Comparison of ENCODE assay signal across 8 cellular contexts in genomic region chr17:3723556-3724372, GRCh38. TPM values are rescaled to one million over a fixed set of nuclear protein-coding genes. Genes with fewer than 3 reads are reported as not detected.
A peak's percentile ranks its signal among the peaks of the same experiment; 100 is the strongest.
DNase-seq lines count a peak whose midpoint lies in the region; ATAC-seq lines count a peak whose summit lies in the region.

Gene HASPIN, plus strand, starts transcription at chr17:3723903. Its CDS starts 33 bp downstream, at chr17:3723936.

- peaks cover 0 to 53% (median 2%) of the 10 kb centered on the region in 3 donors for H3K36me3 Mint-ChIP-seq in CD8-positive, alpha-beta memory T cell

- peak within 1 kb of the TSS; percentile 93 to 98 for H3K23ac ChIP-seq in mesenchymal stem cell (ENCODE audit: low read length in 2 of 2)

- H3K27me3 ChIP-seq in CD8-positive, alpha-beta memory T cell (ENCODE audit: insufficient read depth, low read length, poor library complexity, severe bottlenecking), result no peaks in the 10 kb centered on the region
- H3K27me3 ChIP-seq in effector memory CD4-positive, alpha-beta T cell (replicated peaks; ENCODE audit: control insufficient read depth, insufficient read depth, low read length, poor library complexity, severe bottlenecking), result no peaks in the 10 kb centered on the region
- no peaks in the 10 kb centered on the region for H3K27me3 ChIP-seq in mesenchymal stem cell (ENCODE audit: control insufficient read depth in 1 of 2, insufficient read depth in 1 of 2, low read length in 2 of 2)

- peak within 1 kb of the TSS; percentile 21 for H2BK5ac ChIP-seq in mesenchymal stem cell (ENCODE audit: low read depth, low read length, poor library complexity, severe bottlenecking)

- no peaks in the 10 kb centered on the region for H3K9me3 ChIP-seq in CD8-positive, alpha-beta memory T cell (ENCODE audit: low read length)
- no peaks in the 10 kb centered on the region for H3K9me3 ChIP-seq in effector memory CD4-positive, alpha-beta T cell (ENCODE audit: control insufficient read depth, low read length)
- no peaks in the 10 kb centered on the region for H3K9me3 ChIP-seq in mesenchymal stem cell (ENCODE audit: control insufficient read depth, low read length)

- H3K4me1 Mint-ChIP-seq in CD8-positive, alpha-beta memory T cell, result peaks cover 24 to 49% (median 39%) of the 10 kb centered on the region in 3 donors

- H2BK120ac ChIP-seq in mesenchymal stem cell (ENCODE audit: low read depth, low read length), result no peak within 1 kb of the TSS

- peak within 1 kb of the TSS; percentile 98 for H4K91ac ChIP-seq in mesenchymal stem cell (ENCODE audit: low read length)

- H3K79me1 ChIP-seq in mesenchymal stem cell (replicated peaks; ENCODE audit: low read length, poor library complexity, severe bottlenecking), result peaks cover 29% of the 10 kb centered on the region

- POLR2A ChIA-PET in CD8-positive, alpha-beta memory T cell (lab: Charles Lee), result interaction anchor here (1.4 to 2.6 kb wide), 2 partner anchors 13 to 54 kb away, joined by 3 to 12 read pairs; no protein-coding TSS in a partner anchor
- POLR2A ChIA-PET in activated CD8-positive, alpha-beta memory T cell treated with anti-CD3 and anti-CD28 coated beads for 36 hours (lab: Charles Lee), result interaction anchor here (0.7 to 1.3 kb wide), 3 partner anchors 13 to 122 kb away, joined by 3 to 6 read pairs (median 4); partner anchors contain the start of gene NCBP3

- no peaks in the 10 kb centered on the region for H3K27me3 Mint-ChIP-seq in CD8-positive, alpha-beta memory T cell

- H3K4ac ChIP-seq in mesenchymal stem cell (ENCODE audit: low read depth in 1 of 2, low read length in 2 of 2), result peak within 1 kb of the TSS in 1 of 2 experiments; percentile 68

- peak within 1 kb of the TSS; percentile 99 for H2AFZ ChIP-seq in mesenchymal stem cell (ENCODE audit: low read depth, low read length)

- peak within 1 kb of the TSS; percentile 100 for H4K8ac ChIP-seq in mesenchymal stem cell (ENCODE audit: low read length)

- H3K4me2 ChIP-seq in mesenchymal stem cell (ENCODE audit: low read length, poor library complexity, severe bottlenecking), result peak within 1 kb of the TSS; percentile 65

- H2BK12ac ChIP-seq in mesenchymal stem cell (ENCODE audit: low read length in 2 of 2), result peak within 1 kb of the TSS in 1 of 2 experiments; percentile 15

- peak; percentile 83 for ATAC-seq in GM19455 (IDR thresholded peaks at IDR 0.05; ENCODE audit: unreplicated experiment)

- H3K4me3 Mint-ChIP-seq in CD8-positive, alpha-beta memory T cell, result peak within 1 kb of the TSS; percentile 92 to 98 (median 94)

- WGBS in mesenchymal stem cell, result under 1% methylated on average over 90 of the region's 98 CpGs

- H3K14ac ChIP-seq in mesenchymal stem cell (ENCODE audit: low read length in 2 of 2), result peak within 1 kb of the TSS in 1 of 2 experiments; percentile 77

- DNase-seq in CD8-positive, alpha-beta memory T cell, result peak; percentile 88 to 94 (median 90)
- DNase-seq in HPDE6-E6E7 (ENCODE audit: extremely low spot score), result peak; percentile 94
- peak; percentile 25 for DNase-seq in NK-92 (lab: John Stamatoyannopoulos, UW; ENCODE audit: unreplicated experiment)
- peak; percentile 80 to 89 (median 86) for DNase-seq in effector memory CD4-positive, alpha-beta T cell
- peak; percentile 88 for DNase-seq in mesenchymal stem cell
- peak; percentile 84 for DNase-seq in stimulated activated CD8-positive, alpha-beta memory T cell treated with anti-CD3 and anti-CD28 coated beads, Interleukin-12 subunit alpha, Interleukin-12 subunit beta, amount 100 ng/mL, for 4 hours (ENCODE audit: low read depth)

- no peaks in the 10 kb centered on the region for H3K9me3 Mint-ChIP-seq in CD8-positive, alpha-beta memory T cell

- peak within 1 kb of the TSS; percentile 68 for H3K4me3 ChIP-seq in CD8-positive, alpha-beta memory T cell (ENCODE audit: low read length)
- H3K4me3 ChIP-seq in effector memory CD4-positive, alpha-beta T cell (ENCODE audit: insufficient read depth, low read depth, low read length, poor library complexity, severe bottlenecking), result peak within 1 kb of the TSS; percentile 83
- H3K4me3 ChIP-seq in mesenchymal stem cell (ENCODE audit: insufficient read depth in 1 of 2, low read depth in 1 of 2, low read length in 2 of 2), result peak within 1 kb of the TSS; percentile 74 to 85

- peak within 1 kb of the TSS; percentile 48 to 96 (median 92) for H3K27ac Mint-ChIP-seq in CD8-positive, alpha-beta memory T cell

- peak within 1 kb of the TSS; percentile 93 for H3K9ac ChIP-seq in mesenchymal stem cell (ENCODE audit: low read length)

- peak within 1 kb of the TSS; percentile 71 to 98 for H3K18ac ChIP-seq in mesenchymal stem cell (ENCODE audit: low read depth in 1 of 2, low read length in 2 of 2)

- peaks cover 18% of the 10 kb centered on the region for H3K4me1 ChIP-seq in CD8-positive, alpha-beta memory T cell (ENCODE audit: insufficient read depth, low read length)
- peaks cover 16% of the 10 kb centered on the region for H3K4me1 ChIP-seq in effector memory CD4-positive, alpha-beta T cell (ENCODE audit: control insufficient read depth, insufficient read depth, low read length, poor library complexity, severe bottlenecking)
- H3K4me1 ChIP-seq in mesenchymal stem cell (ENCODE audit: control insufficient read depth, insufficient read depth, low read depth, low read length), result peaks cover 18% of the 10 kb centered on the region

- H3K36me3 ChIP-seq in CD8-positive, alpha-beta memory T cell (ENCODE audit: insufficient read depth, low read length), result no peaks in the 10 kb centered on the region
- no peaks in the 10 kb centered on the region for H3K36me3 ChIP-seq in effector memory CD4-positive, alpha-beta T cell (ENCODE audit: control insufficient read depth, insufficient read depth, low read length)
- peaks cover 2 to 10% of the 10 kb centered on the region in 2 experiments for H3K36me3 ChIP-seq in mesenchymal stem cell (ENCODE audit: control insufficient read depth in 1 of 2, insufficient read depth in 2 of 2, low read depth in 1 of 2, low read length in 2 of 2)

- no peak within 1 kb of the TSS for H2AK5ac ChIP-seq in mesenchymal stem cell (ENCODE audit: low read length, severe bottlenecking)

- peak within 1 kb of the TSS; percentile 77 for H2BK15ac ChIP-seq in mesenchymal stem cell (ENCODE audit: low read depth, poor library complexity, severe bottlenecking)

- peak within 1 kb of the TSS; percentile 29 for H3K27ac ChIP-seq in CD8-positive, alpha-beta memory T cell (ENCODE audit: low read depth, low read length)
- peak within 1 kb of the TSS; percentile 84 for H3K27ac ChIP-seq in effector memory CD4-positive, alpha-beta T cell (ENCODE audit: insufficient read depth, low read length, poor library complexity, severe bottlenecking)
- peak within 1 kb of the TSS; percentile 63 for H3K27ac ChIP-seq in mesenchymal stem cell (ENCODE audit: low read length, poor library complexity, severe bottlenecking)

- CTCF ChIA-PET in CD8-positive, alpha-beta memory T cell (lab: Charles Lee), result interaction anchor here (0.6 to 4.0 kb wide), 10 partner anchors 10 to 122 kb away, joined by 3 to 20 read pairs (median 5); partner anchors contain the start of gene NCBP3
- CTCF ChIA-PET in activated CD8-positive, alpha-beta memory T cell treated with anti-CD3 and anti-CD28 coated beads for 36 hours (lab: Charles Lee), result interaction anchor here (0.6 to 2.9 kb wide), 10 partner anchors 11 to 122 kb away, joined by 3 to 17 read pairs (median 5); partner anchors contain the start of genes NCBP3 and P2RX5

RNA-seq across cellular contexts. Expression of gene HASPIN, which starts in this region (rescaled TPM):
- 10 to 100 TPM; 16.0 to 16.6 TPM for total RNA-seq in CD8-positive, alpha-beta memory T cell
- 0.09 TPM for polyA plus RNA-seq in CD8-positive, alpha-beta memory T cell
- total RNA-seq in activated CD8-positive, alpha-beta memory T cell treated with anti-CD3 and anti-CD28 coated beads for 36 hours, result 10 to 100 TPM; 17.1 to 18.4 TPM
- 1.4 TPM for polyA plus RNA-seq in mesenchymal stem cell (2013, experiment 1 of 2)
- polyA plus RNA-seq in mesenchymal stem cell (2013, experiment 2 of 2), result 1.4 TPM

Comparison
In these comparisons a context has a peak if more than half of its experiments do, and no peak if none do; other contexts are left out.
1. Peak in every context shown above with its lines: DNase-seq, ATAC-seq, H3K4me3 ChIP-seq and H3K27ac ChIP-seq.
2. DNase-seq: peak in every context shown above with its lines; median percentile 94 in HPDE6-E6E7; 90 in CD8-positive, alpha-beta memory T cell; 88 in mesenchymal stem cell; 86 in effector memory CD4-positive, alpha-beta T cell; 84 in stimulated activated CD8-positive, alpha-beta memory T cell treated with anti-CD3 and anti-CD28 coated beads, Interleukin-12 subunit alpha, Interleukin-12 subunit beta, amount 100 ng/mL, for 4 hours; 25 in NK-92.
3. H3K27ac ChIP-seq: peak in every context shown above with its lines; median percentile 84 in effector memory CD4-positive, alpha-beta T cell; 63 in mesenchymal stem cell; 29 in CD8-positive, alpha-beta memory T cell.